Comparison of ENCODE assay signal across 8 cellular contexts in the genomic region with DNA sequence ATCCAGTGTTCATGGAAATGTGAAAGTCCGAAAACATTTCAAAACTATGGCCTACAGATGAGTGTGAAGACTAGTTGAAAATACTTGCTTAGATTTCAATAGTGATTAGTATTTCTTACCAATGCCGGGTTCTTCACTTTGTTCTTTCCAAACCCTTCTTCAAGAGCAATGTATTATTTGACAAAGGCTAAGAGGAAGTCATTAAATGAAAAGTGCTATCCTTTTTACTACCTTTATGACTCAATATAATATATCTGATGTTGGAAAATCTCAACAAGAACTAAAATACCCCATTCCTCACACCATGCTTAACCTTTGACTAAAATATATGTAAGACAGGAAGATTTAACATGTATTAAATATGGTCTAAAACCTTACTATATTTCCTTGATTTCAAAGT.
"Had no signal": no experiment of that assay in that cellular context is flagged by ENCODE, and none has a peak within 500 bp of the region (broad histone marks: within the 10 kb centered on the region; RNA-seq: fewer than 3 reads in every experiment).

No MANE protein-coding gene starts in this region.

- DNase-seq: GDM1, GF-D8 had no signal

- ATAC-seq: GM12878 had no signal

- H3K4me3 ChIP-seq: GM12878 had no signal

- FAIRE-seq: G401.6, GM12878, GM12891, GM12892, GM18507, GM19239 had no signal
